In genomic region chr5:154835701-154836052, GRCh38 we compare ENCODE assay signal across 3 cellular contexts. TPM values are rescaled to one million over a fixed set of nuclear protein-coding genes. Genes with fewer than 3 reads are reported as not detected.
"Had no signal": no experiment of that assay in that cellular context is flagged by ENCODE, and none has a peak within 500 bp of the region (broad histone marks: within the 10 kb centered on the region; RNA-seq: fewer than 3 reads in every experiment).

No MANE protein-coding gene starts in this region.

RNA-seq across cellular contexts. Expression of gene FAXDC2, which starts 14.7 kb away (rescaled TPM):
- total RNA-seq: activated T-helper 17 cell treated with anti-CD3 and anti-CD28 coated beads, Interleukin-2, amount 50 U/mL, for 72 hours; natural killer cell treated with Interleukin-12 subunit alpha and Interleukin-12 subunit beta and Interleukin-15 and Interleukin-18, amount 100 ng/mL, for 72 hours; T-helper 1 cell treated with Interleukin-12 subunit alpha and Interleukin-12 subunit beta and Interleukin-4 antibody, amounts not matched to agents 30 ng/mL and 1 ng/mL, for 36 hours had no signal
